1 cellular context compared by ENCODE assay signal in the genomic region with DNA sequence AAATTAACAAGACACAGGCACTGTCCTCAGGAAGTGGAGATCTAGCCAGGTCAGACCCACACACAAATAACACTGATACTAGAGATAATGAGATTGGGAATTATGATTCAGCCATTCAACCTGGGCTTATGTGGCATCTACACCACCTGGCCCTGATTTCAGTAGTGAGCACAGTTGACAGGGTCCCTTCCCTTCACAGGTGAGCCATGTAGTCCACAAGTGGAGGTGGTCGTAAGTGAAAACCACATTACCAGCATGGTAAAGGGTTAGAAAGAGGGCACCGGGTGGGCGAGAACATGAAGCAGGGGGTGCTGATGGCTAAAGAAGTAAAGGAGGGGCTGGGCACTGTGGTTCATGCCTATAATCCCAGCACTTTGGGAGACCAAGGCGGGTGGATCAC.
TF ChIP-seq lines count a peak whose summit lies in the region.

No MANE protein-coding gene starts in this region.

TF ChIP-seq in SK-N-SH treated with all-trans-retinoic acid at 6 μM for 48 hours, 23 proteins besides CTCF, POLR2A, EP300 and RAD21:
- TF ChIP-seq, protein P1, sequence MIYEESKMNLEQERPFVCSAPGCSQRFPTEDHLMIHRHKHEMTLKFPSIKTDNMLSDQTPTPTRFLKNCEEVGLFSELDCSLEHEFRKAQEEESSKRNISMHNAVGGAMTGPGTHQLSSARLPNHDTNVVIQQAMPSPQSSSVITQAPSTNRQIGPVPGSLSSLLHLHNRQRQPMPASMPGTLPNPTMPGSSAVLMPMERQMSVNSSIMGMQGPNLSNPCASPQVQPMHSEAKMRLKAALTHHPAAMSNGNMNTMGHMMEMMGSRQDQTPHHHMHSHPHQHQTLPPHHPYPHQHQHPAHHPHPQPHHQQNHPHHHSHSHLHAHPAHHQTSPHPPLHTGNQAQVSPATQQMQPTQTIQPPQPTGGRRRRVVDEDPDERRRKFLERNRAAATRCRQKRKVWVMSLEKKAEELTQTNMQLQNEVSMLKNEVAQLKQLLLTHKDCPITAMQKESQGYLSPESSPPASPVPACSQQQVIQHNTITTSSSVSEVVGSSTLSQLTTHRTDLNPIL (CRISPR knock-in tag; IDR thresholded peaks at IDR 0.05; ENCODE audit: low read depth): no peak
- TF ChIP-seq OSR1 (CRISPR knock-in tag; IDR thresholded peaks at IDR 0.05): no peak
- TF ChIP-seq ZC3H10 (CRISPR knock-in tag; IDR thresholded peaks at IDR 0.05): no peak
- TF ChIP-seq ZFP30 (CRISPR knock-in tag; IDR thresholded peaks at IDR 0.05): no peak
- TF ChIP-seq, protein P2, sequence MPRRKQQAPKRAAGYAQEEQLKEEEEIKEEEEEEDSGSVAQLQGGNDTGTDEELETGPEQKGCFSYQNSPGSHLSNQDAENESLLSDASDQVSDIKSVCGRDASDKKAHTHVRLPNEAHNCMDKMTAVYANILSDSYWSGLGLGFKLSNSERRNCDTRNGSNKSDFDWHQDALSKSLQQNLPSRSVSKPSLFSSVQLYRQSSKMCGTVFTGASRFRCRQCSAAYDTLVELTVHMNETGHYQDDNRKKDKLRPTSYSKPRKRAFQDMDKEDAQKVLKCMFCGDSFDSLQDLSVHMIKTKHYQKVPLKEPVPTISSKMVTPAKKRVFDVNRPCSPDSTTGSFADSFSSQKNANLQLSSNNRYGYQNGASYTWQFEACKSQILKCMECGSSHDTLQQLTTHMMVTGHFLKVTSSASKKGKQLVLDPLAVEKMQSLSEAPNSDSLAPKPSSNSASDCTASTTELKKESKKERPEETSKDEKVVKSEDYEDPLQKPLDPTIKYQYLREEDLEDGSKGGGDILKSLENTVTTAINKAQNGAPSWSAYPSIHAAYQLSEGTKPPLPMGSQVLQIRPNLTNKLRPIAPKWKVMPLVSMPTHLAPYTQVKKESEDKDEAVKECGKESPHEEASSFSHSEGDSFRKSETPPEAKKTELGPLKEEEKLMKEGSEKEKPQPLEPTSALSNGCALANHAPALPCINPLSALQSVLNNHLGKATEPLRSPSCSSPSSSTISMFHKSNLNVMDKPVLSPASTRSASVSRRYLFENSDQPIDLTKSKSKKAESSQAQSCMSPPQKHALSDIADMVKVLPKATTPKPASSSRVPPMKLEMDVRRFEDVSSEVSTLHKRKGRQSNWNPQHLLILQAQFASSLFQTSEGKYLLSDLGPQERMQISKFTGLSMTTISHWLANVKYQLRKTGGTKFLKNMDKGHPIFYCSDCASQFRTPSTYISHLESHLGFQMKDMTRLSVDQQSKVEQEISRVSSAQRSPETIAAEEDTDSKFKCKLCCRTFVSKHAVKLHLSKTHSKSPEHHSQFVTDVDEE (CRISPR knock-in tag; IDR thresholded peaks at IDR 0.05): no peak
- no peak for TF ChIP-seq ISL1 (CRISPR knock-in tag; IDR thresholded peaks at IDR 0.05)
- no peak for TF ChIP-seq ZNF8 (CRISPR knock-in tag; IDR thresholded peaks at IDR 0.05)
- no peak for TF ChIP-seq PPARA (CRISPR knock-in tag; IDR thresholded peaks at IDR 0.05; ENCODE audit: borderline replicate concordance)
- TF ChIP-seq, protein P3, sequence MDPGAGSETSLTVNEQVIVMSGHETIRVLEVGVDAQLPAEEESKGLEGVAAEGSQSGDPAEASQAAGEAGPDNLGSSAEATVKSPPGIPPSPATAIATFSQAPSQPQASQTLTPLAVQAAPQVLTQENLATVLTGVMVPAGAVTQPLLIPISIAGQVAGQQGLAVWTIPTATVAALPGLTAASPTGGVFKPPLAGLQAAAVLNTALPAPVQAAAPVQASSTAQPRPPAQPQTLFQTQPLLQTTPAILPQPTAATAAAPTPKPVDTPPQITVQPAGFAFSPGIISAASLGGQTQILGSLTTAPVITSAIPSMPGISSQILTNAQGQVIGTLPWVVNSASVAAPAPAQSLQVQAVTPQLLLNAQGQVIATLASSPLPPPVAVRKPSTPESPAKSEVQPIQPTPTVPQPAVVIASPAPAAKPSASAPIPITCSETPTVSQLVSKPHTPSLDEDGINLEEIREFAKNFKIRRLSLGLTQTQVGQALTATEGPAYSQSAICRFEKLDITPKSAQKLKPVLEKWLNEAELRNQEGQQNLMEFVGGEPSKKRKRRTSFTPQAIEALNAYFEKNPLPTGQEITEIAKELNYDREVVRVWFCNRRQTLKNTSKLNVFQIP (CRISPR knock-in tag; IDR thresholded peaks at IDR 0.05; ENCODE audit: borderline replicate concordance, low read depth): no peak
- TF ChIP-seq ESRRG (CRISPR knock-in tag; IDR thresholded peaks at IDR 0.05): no peak
TF ChIP-seq in SK-N-SH treated with all-trans-retinoic acid at 6 μM for 48 hours: peak in this region for 0.
